In the genomic region with DNA sequence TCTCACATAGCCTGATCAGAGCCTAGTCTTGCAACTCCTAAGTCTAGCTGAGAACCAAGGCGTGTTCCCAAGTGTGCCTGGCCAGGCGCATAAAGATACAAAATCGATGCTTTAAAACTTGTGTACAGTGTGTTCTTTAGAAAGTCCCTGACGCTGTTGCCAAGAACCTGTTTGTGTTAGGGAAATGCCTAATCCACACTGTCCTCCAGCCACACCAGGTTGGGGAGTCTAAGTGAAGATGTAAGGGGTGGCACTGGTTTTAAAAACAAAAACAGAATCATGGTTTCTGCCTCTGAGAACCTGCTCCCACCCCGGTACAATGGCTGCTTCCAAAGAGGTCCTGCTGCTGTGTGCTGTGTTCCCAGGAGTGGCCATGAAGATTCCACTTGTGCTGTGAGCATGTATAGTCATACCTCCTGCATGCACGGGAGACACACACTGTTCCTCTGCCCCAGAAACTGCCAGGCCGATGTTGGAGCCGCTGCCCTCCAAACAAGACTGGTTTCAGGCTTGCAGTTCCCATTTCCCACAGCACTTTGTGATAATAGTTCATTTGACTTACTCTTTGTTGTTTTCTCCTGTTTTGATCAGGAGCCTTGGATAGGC, we compare ENCODE assay signal across 20 cellular contexts.
DNase-seq lines count a peak whose midpoint lies in the region; ATAC-seq and TF ChIP-seq lines count a peak whose summit lies in the region.
"Had no signal": no experiment of that assay in that cellular context is flagged by ENCODE, and none has a peak within 500 bp of the region (broad histone marks: within the 10 kb centered on the region; RNA-seq: fewer than 3 reads in every experiment).

No MANE protein-coding gene starts in this region.

- H2BK5ac ChIP-seq in trophoblast cell (ENCODE audit: low read depth, low read length, poor library complexity) = no peak overlapping the region

- H4K12ac ChIP-seq in trophoblast cell (ENCODE audit: low read depth, low read length) = no peak overlapping the region

- H2BK120ac ChIP-seq in trophoblast cell (ENCODE audit: insufficient read depth, low read length, poor library complexity) = no peak overlapping the region

- intact Hi-C loops in vagina (cut with DNase I) = no loop called here

- no peaks in the 10 kb centered on the region for H3K27me3 Mint-ChIP-seq in activated naive CD8-positive, alpha-beta T cell
- no peaks in the 10 kb centered on the region for H3K27me3 Mint-ChIP-seq in activated naive CD8-positive, alpha-beta T cell treated with anti-CD3 and anti-CD28 coated beads for 36 hours
- H3K27me3 Mint-ChIP-seq: activated CD4-positive, alpha-beta T cell treated with anti-CD3 and anti-CD28 coated beads, Interleukin-2, amount 10 ng/mL, durations not matched to agents 7 days and 5 days had no signal

- TF ChIP-seq POLR2A in vagina (IDR thresholded peaks at IDR 0.05) = no peak

- WGBS in trophoblast cell (ENCODE audit: extremely low coverage, insufficient coverage, insufficient read length) = no CpG with 5 or more reads among the region's 8 CpGs

- H3K9me3 ChIP-seq in trophoblast cell (ENCODE audit: insufficient read depth, low read depth, low read length) (peaks cover 1% of the 10 kb centered on the region), vagina (no peaks in the 10 kb centered on the region)
- H3K9me3 ChIP-seq: mucosa of descending colon had no signal

- no peak overlapping the region for H4K8ac ChIP-seq in trophoblast cell (ENCODE audit: low read depth, low read length)

- no peak overlapping the region for H3K27ac ChIP-seq in trophoblast cell (ENCODE audit: low read depth, low read length)
- H3K27ac ChIP-seq in vagina = peak overlapping the region; percentile 89
- H3K27ac ChIP-seq: 22Rv1 had no signal

- H3K9ac ChIP-seq in trophoblast cell (ENCODE audit: low read length) = no peak overlapping the region

- H3K14ac ChIP-seq in trophoblast cell (ENCODE audit: low read length) = no peak overlapping the region

- H3K36me3 ChIP-seq in trophoblast cell (ENCODE audit: control insufficient read depth in 1 of 2, insufficient read depth in 2 of 2, low read length in 2 of 2) (no peaks in the 10 kb centered on the region), vagina (no peaks in the 10 kb centered on the region)

- no peak for DNase-seq in activated naive CD8-positive, alpha-beta T cell treated with anti-CD3 and anti-CD28 coated beads for 36 hours
- DNase-seq in iris pigment epithelial cell (ENCODE audit: low read depth) = peak; percentile 39
- no peak for DNase-seq in trophoblast cell
- DNase-seq in vagina (ENCODE audit: extremely low spot score in 2 of 2) = no peak
- DNase-seq in cerebellar nuclear complex (lab: John Stamatoyannopoulos, UW) = no peak
- DNase-seq: activated CD4-positive, alpha-beta T cell treated with anti-CD3 and anti-CD28 coated beads, Interleukin-2, amount 10 ng/mL, durations not matched to agents 7 days and 5 days; C1 segment of cervical spinal cord; DMS79; KBM-7; mucosa of descending colon; NCI-H1092 treated with DMSO at 0.1 percent for 48 hours; NCI-H345; SIG-M5; stimulated activated CD4-positive, alpha-beta T cell treated with anti-CD3 and anti-CD28 coated beads, Interleukin-2, amount 100 ng/mL, for 24 hours; stimulated activated CD8-positive, alpha-beta memory T cell treated with anti-CD3 and anti-CD28 coated beads, Interleukin-4, amount 100 ng/mL, for 48 hours; T1000 had no signal

- ATAC-seq in GM19452 (IDR thresholded peaks at IDR 0.05; ENCODE audit: unreplicated experiment) = no peak
- ATAC-seq in HG02973 (IDR thresholded peaks at IDR 0.05; ENCODE audit: unreplicated experiment) = no peak
- ATAC-seq: mucosa of descending colon had no signal

- no peak for TF ChIP-seq CTCF in vagina (IDR thresholded peaks at IDR 0.05)

- peaks cover 6% of the 10 kb centered on the region for H3K79me2 ChIP-seq in trophoblast cell (ENCODE audit: control insufficient read depth, insufficient read depth, low read length, poor library complexity)

- H4K91ac ChIP-seq in trophoblast cell (ENCODE audit: low read depth, low read length) = no peak overlapping the region

- H3K9me3 Mint-ChIP-seq in activated naive CD8-positive, alpha-beta T cell (ENCODE audit: low read depth) = no peaks in the 10 kb centered on the region
- H3K9me3 Mint-ChIP-seq in activated naive CD8-positive, alpha-beta T cell treated with anti-CD3 and anti-CD28 coated beads for 36 hours = no peaks in the 10 kb centered on the region
- H3K9me3 Mint-ChIP-seq: activated CD4-positive, alpha-beta T cell treated with anti-CD3 and anti-CD28 coated beads, Interleukin-2, amount 10 ng/mL, durations not matched to agents 7 days and 5 days had no signal

- H3K4me3 ChIP-seq in trophoblast cell (ENCODE audit: low read depth, low read length) = no peak overlapping the region
- no peak overlapping the region for H3K4me3 ChIP-seq in vagina
- H3K4me3 ChIP-seq: mucosa of descending colon had no signal

- H3K18ac ChIP-seq in trophoblast cell (ENCODE audit: low read length) = no peak overlapping the region

- no peak overlapping the region for H3K23ac ChIP-seq in trophoblast cell (ENCODE audit: low read length)

- H2BK12ac ChIP-seq in trophoblast cell (ENCODE audit: low read length) = no peak overlapping the region

- H3K27me3 ChIP-seq in trophoblast cell (ENCODE audit: insufficient read depth, low read length) (no peaks in the 10 kb centered on the region), vagina (no peaks in the 10 kb centered on the region)

- H3K27ac Mint-ChIP-seq in activated naive CD8-positive, alpha-beta T cell = peak overlapping the region; percentile 1
- no peak overlapping the region for H3K27ac Mint-ChIP-seq in activated naive CD8-positive, alpha-beta T cell treated with anti-CD3 and anti-CD28 coated beads for 36 hours
- H3K27ac Mint-ChIP-seq: activated CD4-positive, alpha-beta T cell treated with anti-CD3 and anti-CD28 coated beads, Interleukin-2, amount 10 ng/mL, durations not matched to agents 7 days and 5 days had no signal

- H3K36me3 Mint-ChIP-seq in activated naive CD8-positive, alpha-beta T cell = no peaks in the 10 kb centered on the region
- peaks cover 8% of the 10 kb centered on the region for H3K36me3 Mint-ChIP-seq in activated naive CD8-positive, alpha-beta T cell treated with anti-CD3 and anti-CD28 coated beads for 36 hours

- H3K4me1 ChIP-seq in trophoblast cell (ENCODE audit: control insufficient read depth in 1 of 2, insufficient read depth in 2 of 2, low read length in 2 of 2) (peaks cover 19 to 20% of the 10 kb centered on the region in 2 experiments), vagina (peaks cover 65% of the 10 kb centered on the region)

- peak overlapping the region; percentile 1 for H2AK5ac ChIP-seq in trophoblast cell (ENCODE audit: low read length)

- no peak overlapping the region for H3K4me3 Mint-ChIP-seq in activated naive CD8-positive, alpha-beta T cell
- H3K4me3 Mint-ChIP-seq in activated naive CD8-positive, alpha-beta T cell treated with anti-CD3 and anti-CD28 coated beads for 36 hours = no peak overlapping the region
- H3K4me3 Mint-ChIP-seq: activated CD4-positive, alpha-beta T cell treated with anti-CD3 and anti-CD28 coated beads, Interleukin-2, amount 10 ng/mL, durations not matched to agents 7 days and 5 days had no signal

- peaks cover 65% of the 10 kb centered on the region for H3K4me1 Mint-ChIP-seq in activated naive CD8-positive, alpha-beta T cell (ENCODE audit: low read depth)
- peaks cover 49% of the 10 kb centered on the region for H3K4me1 Mint-ChIP-seq in activated naive CD8-positive, alpha-beta T cell treated with anti-CD3 and anti-CD28 coated beads for 36 hours

- no peak overlapping the region for H3K4me2 ChIP-seq in trophoblast cell (ENCODE audit: low read length)

- peaks cover 11% of the 10 kb centered on the region for H3K79me1 ChIP-seq in trophoblast cell (ENCODE audit: low read length)

- no peak overlapping the region for H2AFZ ChIP-seq in trophoblast cell (ENCODE audit: insufficient read depth, low read length, poor library complexity)

- no peak overlapping the region for H3K4ac ChIP-seq in trophoblast cell (ENCODE audit: low read depth, low read length)
